Comparison of ENCODE assay signal across 9 cellular contexts in genomic region chr10:89389254-89389653, GRCh38. TPM values are rescaled to one million over a fixed set of nuclear protein-coding genes. Genes with fewer than 3 reads are reported as not detected.
DNase-seq lines count a peak whose midpoint lies in the region; ATAC-seq and TF ChIP-seq lines count a peak whose summit lies in the region.
"Had no signal": no experiment of that assay in that cellular context is flagged by ENCODE, and none has a peak within 500 bp of the region (broad histone marks: within the 10 kb centered on the region; RNA-seq: fewer than 3 reads in every experiment).

No MANE protein-coding gene starts in this region.

- H3K27ac ChIP-seq in OCI-LY3 (ENCODE audit: low read length): no peak overlapping the region
- no peak overlapping the region for H3K27ac ChIP-seq in fibroblast of lung (ENCODE audit: insufficient read depth, low read length)
- peak overlapping the region in 3 of 4 donors; percentile 1 to 58 (median 32) for H3K27ac ChIP-seq in tibial nerve
- H3K27ac ChIP-seq: spleen had no signal

- H3K4me3 ChIP-seq in OCI-LY3 (ENCODE audit: low read length) (no peak overlapping the region), fibroblast of lung (replicated peaks in 1 of 4; ENCODE audit: control extremely low read depth in 1 of 4, insufficient read depth in 1 of 4, low read depth in 3 of 4, low read length in 4 of 4) (no peak overlapping the region), tibial nerve (no peak overlapping the region)
- H3K4me3 ChIP-seq: spleen had no signal

- no peak for ATAC-seq in activated CD8-positive, alpha-beta T cell treated with anti-CD3 and anti-CD28 coated beads for 36 hours
- ATAC-seq in activated CD8-positive, alpha-beta T cell treated with anti-CD3 and anti-CD28 coated beads, Interleukin-2, amount 10 ng/mL, durations not matched to agents 7 days and 5 days: no peak
- ATAC-seq in activated T-cell treated with anti-CD3 and anti-CD28 coated beads, Interleukin-2, amount 50 U/mL, for 72 hours (replicated peaks in 1 of 2): no peak

- CTCF ChIA-PET in activated CD8-positive, alpha-beta T cell treated with anti-CD3 and anti-CD28 coated beads for 36 hours (lab: Charles Lee): interaction anchor here (0.6 to 2.1 kb wide), 7 partner anchors 11 to 138 kb away, joined by 3 to 7 read pairs (median 3); partner anchors contain the start of gene LIPA
- CTCF ChIA-PET in activated CD8-positive, alpha-beta T cell treated with anti-CD3 and anti-CD28 coated beads, Interleukin-2, amount 10 ng/mL, durations not matched to agents 7 days and 5 days (lab: Charles Lee): interaction anchor here (0.7 to 4.5 kb wide), 6 partner anchors 11 to 172 kb away, joined by 3 to 26 read pairs (median 4); partner anchors contain the start of gene LIPA

- no peak for TF ChIP-seq POLR2A in tibial nerve (IDR thresholded peaks at IDR 0.05)

- H3K9me3 ChIP-seq in OCI-LY3 (ENCODE audit: insufficient read depth, low read length) (no peaks in the 10 kb centered on the region), fibroblast of lung (ENCODE audit: control insufficient read depth, insufficient read depth, low read depth, low read length) (no peaks in the 10 kb centered on the region), tibial nerve (no peaks in the 10 kb centered on the region)
- H3K9me3 ChIP-seq: spleen had no signal

- TF ChIP-seq EP300 in tibial nerve (IDR thresholded peaks at IDR 0.05): no peak

- no peaks in the 10 kb centered on the region for H3K36me3 Mint-ChIP-seq in activated CD8-positive, alpha-beta T cell treated with anti-CD3 and anti-CD28 coated beads for 36 hours (ENCODE audit: low read depth)
- H3K36me3 Mint-ChIP-seq in activated CD8-positive, alpha-beta T cell treated with anti-CD3 and anti-CD28 coated beads, Interleukin-2, amount 10 ng/mL, durations not matched to agents 7 days and 5 days (ENCODE audit: low read depth): peaks cover 6% of the 10 kb centered on the region
- no peaks in the 10 kb centered on the region for H3K36me3 Mint-ChIP-seq in activated T-cell treated with anti-CD3 and anti-CD28 coated beads, Interleukin-2, amount 50 U/mL, for 72 hours (ENCODE audit: insufficient read depth in 2 of 2)

- H3K9ac ChIP-seq in OCI-LY3 (ENCODE audit: low read length) (no peak overlapping the region), fibroblast of lung (ENCODE audit: insufficient read depth, low read length) (no peak overlapping the region)

- TF ChIP-seq CTCF in activated CD8-positive, alpha-beta T cell treated with anti-CD3 and anti-CD28 coated beads for 36 hours (IDR thresholded peaks at IDR 0.05): peak; percentile 24
- TF ChIP-seq CTCF in OCI-LY3 (IDR thresholded peaks at IDR 0.05; ENCODE audit: low read depth, low read length): peak; percentile 58
- peak; percentile 38 to 45 for TF ChIP-seq CTCF in fibroblast of lung (conservative IDR thresholded peaks at IDR 0.05 in 1 of 2, IDR thresholded peaks at IDR 0.05 in 1 of 2; ENCODE audit: low read depth in 1 of 2, low read length in 2 of 2)
- TF ChIP-seq CTCF in tibial nerve (IDR thresholded peaks at IDR 0.05): peak; percentile 43 to 73 (median 51)

- 32 to 39% methylated on average over 1 of the region's 1 CpG for WGBS in tibial nerve, 2 donors

- H3K27ac Mint-ChIP-seq in activated CD8-positive, alpha-beta T cell treated with anti-CD3 and anti-CD28 coated beads for 36 hours: no peak overlapping the region
- H3K27ac Mint-ChIP-seq in activated CD8-positive, alpha-beta T cell treated with anti-CD3 and anti-CD28 coated beads, Interleukin-2, amount 10 ng/mL, durations not matched to agents 7 days and 5 days: no peak overlapping the region
- no peak overlapping the region for H3K27ac Mint-ChIP-seq in activated T-cell treated with anti-CD3 and anti-CD28 coated beads, Interleukin-2, amount 50 U/mL, for 72 hours

- no peak for DNase-seq in activated CD8-positive, alpha-beta T cell treated with anti-CD3 and anti-CD28 coated beads for 36 hours
- DNase-seq in activated CD8-positive, alpha-beta T cell treated with anti-CD3 and anti-CD28 coated beads, Interleukin-2, amount 10 ng/mL, durations not matched to agents 7 days and 5 days: no peak
- DNase-seq in fibroblast of lung (ENCODE audit: low read depth in 2 of 2) (peak; percentile 29 to 66), tibial nerve (ENCODE audit: low spot score in 2 of 2) (no peak), NCI-H774 (lab: John Stamatoyannopoulos, UW) (no peak)
- no peak for DNase-seq in activated T-cell treated with anti-CD3 and anti-CD28 coated beads, Interleukin-2, amount 50 U/mL, for 72 hours
- DNase-seq in activated effector memory CD4-positive, alpha-beta T cell treated with Interleukin-2 at 50 U/mL for 16 hours: no peak
- DNase-seq: spleen had no signal

- H3K4me1 ChIP-seq in OCI-LY3 (ENCODE audit: low read length): peaks cover 18% of the 10 kb centered on the region
- H3K4me1 ChIP-seq in fibroblast of lung (ENCODE audit: control insufficient read depth, extremely low read depth, insufficient read depth, low read length): peaks cover 4% of the 10 kb centered on the region
- H3K4me1 ChIP-seq in tibial nerve: peaks cover 0 to 41% (median 14%) of the 10 kb centered on the region in 4 donors

- no peaks in the 10 kb centered on the region for H3K27me3 Mint-ChIP-seq in activated CD8-positive, alpha-beta T cell treated with anti-CD3 and anti-CD28 coated beads for 36 hours
- peaks cover 3% of the 10 kb centered on the region for H3K27me3 Mint-ChIP-seq in activated CD8-positive, alpha-beta T cell treated with anti-CD3 and anti-CD28 coated beads, Interleukin-2, amount 10 ng/mL, durations not matched to agents 7 days and 5 days (ENCODE audit: low read depth)
- H3K27me3 Mint-ChIP-seq in activated T-cell treated with anti-CD3 and anti-CD28 coated beads, Interleukin-2, amount 50 U/mL, for 72 hours (ENCODE audit: low read depth): no peaks in the 10 kb centered on the region

- H2AFZ ChIP-seq in OCI-LY3 (ENCODE audit: low read depth, low read length): no peak overlapping the region
- H2AFZ ChIP-seq in fibroblast of lung (ENCODE audit: low read length): no peak overlapping the region

- POLR2A ChIA-PET in activated CD8-positive, alpha-beta T cell treated with anti-CD3 and anti-CD28 coated beads for 36 hours (lab: Charles Lee): interaction anchor here (0.6 to 1.0 kb wide), 3 partner anchors 25 to 233 kb away, joined by 3 read pairs; partner anchors contain the start of gene IFIT5
- POLR2A ChIA-PET in activated CD8-positive, alpha-beta T cell treated with anti-CD3 and anti-CD28 coated beads, Interleukin-2, amount 10 ng/mL, durations not matched to agents 7 days and 5 days (lab: Charles Lee): interaction anchor here (0.9 kb wide), 1 partner anchor 29 kb away, joined by 3 read pairs; no protein-coding TSS in a partner anchor

- H3K27me3 ChIP-seq in OCI-LY3 (ENCODE audit: low read depth, low read length) (no peaks in the 10 kb centered on the region), fibroblast of lung (ENCODE audit: control insufficient read depth, insufficient read depth, low read length) (no peaks in the 10 kb centered on the region), tibial nerve (no peaks in the 10 kb centered on the region)
- H3K27me3 ChIP-seq: spleen had no signal

- H3K4me1 Mint-ChIP-seq in activated CD8-positive, alpha-beta T cell treated with anti-CD3 and anti-CD28 coated beads for 36 hours (ENCODE audit: low read depth): peaks cover 16% of the 10 kb centered on the region
- H3K4me1 Mint-ChIP-seq in activated CD8-positive, alpha-beta T cell treated with anti-CD3 and anti-CD28 coated beads, Interleukin-2, amount 10 ng/mL, durations not matched to agents 7 days and 5 days (ENCODE audit: low read depth): peaks cover 13% of the 10 kb centered on the region
- H3K4me1 Mint-ChIP-seq in activated T-cell treated with anti-CD3 and anti-CD28 coated beads, Interleukin-2, amount 50 U/mL, for 72 hours (ENCODE audit: low read depth): peaks cover 19% of the 10 kb centered on the region

- H3K9me3 Mint-ChIP-seq in activated CD8-positive, alpha-beta T cell treated with anti-CD3 and anti-CD28 coated beads for 36 hours: no peaks in the 10 kb centered on the region
- H3K9me3 Mint-ChIP-seq in activated CD8-positive, alpha-beta T cell treated with anti-CD3 and anti-CD28 coated beads, Interleukin-2, amount 10 ng/mL, durations not matched to agents 7 days and 5 days (ENCODE audit: insufficient read depth): no peaks in the 10 kb centered on the region
- H3K9me3 Mint-ChIP-seq in activated T-cell treated with anti-CD3 and anti-CD28 coated beads, Interleukin-2, amount 50 U/mL, for 72 hours: no peaks in the 10 kb centered on the region

- H3K36me3 ChIP-seq in OCI-LY3 (replicated peaks; ENCODE audit: low read depth, low read length) (no peaks in the 10 kb centered on the region), fibroblast of lung (ENCODE audit: control insufficient read depth, insufficient read depth, low read length) (no peaks in the 10 kb centered on the region), tibial nerve (no peaks in the 10 kb centered on the region)
- H3K36me3 ChIP-seq: spleen had no signal

- no peaks in the 10 kb centered on the region for H3K79me2 ChIP-seq in OCI-LY3 (ENCODE audit: low read length)
- peaks cover 4% of the 10 kb centered on the region for H3K79me2 ChIP-seq in fibroblast of lung (ENCODE audit: control insufficient read depth, insufficient read depth, low read length)

- H3K4me3 Mint-ChIP-seq in activated CD8-positive, alpha-beta T cell treated with anti-CD3 and anti-CD28 coated beads for 36 hours: no peak overlapping the region
- H3K4me3 Mint-ChIP-seq in activated CD8-positive, alpha-beta T cell treated with anti-CD3 and anti-CD28 coated beads, Interleukin-2, amount 10 ng/mL, durations not matched to agents 7 days and 5 days: no peak overlapping the region
- no peak overlapping the region for H3K4me3 Mint-ChIP-seq in activated T-cell treated with anti-CD3 and anti-CD28 coated beads, Interleukin-2, amount 50 U/mL, for 72 hours

- H3K4me2 ChIP-seq in OCI-LY3 (ENCODE audit: low read length): no peak overlapping the region
- no peak overlapping the region for H3K4me2 ChIP-seq in fibroblast of lung (ENCODE audit: extremely low read depth, insufficient read depth, low read length)

- intact Hi-C loops in activated CD8-positive, alpha-beta T cell treated with anti-CD3 and anti-CD28 coated beads for 36 hours (cut with micrococcal nuclease): no loop called here

- H4K20me1 ChIP-seq in OCI-LY3 (ENCODE audit: insufficient read depth, low read length) (no peaks in the 10 kb centered on the region), fibroblast of lung (ENCODE audit: control insufficient read depth, extremely low read depth, insufficient read depth, low read length) (no peaks in the 10 kb centered on the region)

RNA-seq across cellular contexts. Expression of gene IFIT1, which starts 3.2 kb away (rescaled TPM):
- total RNA-seq in activated CD8-positive, alpha-beta T cell treated with anti-CD3 and anti-CD28 coated beads for 36 hours: 1 to 10 TPM; 6.1 to 6.3 TPM
- total RNA-seq in activated CD8-positive, alpha-beta T cell treated with anti-CD3 and anti-CD28 coated beads, Interleukin-2, amount 10 ng/mL, durations not matched to agents 7 days and 5 days: 10 to 100 TPM; 29.8 to 31.8 TPM
- total RNA-seq in fibroblast of lung (21.8 and 25.8 TPM in 2 replicates), tibial nerve (10 to 100 TPM in 3 of 4 donors, 1 to 10 TPM in 1; 7.2 to 17.0 (median 13.9) TPM)
- polyA plus RNA-seq in fibroblast of lung: 12.8 and 71.4 TPM in 2 replicates
- 10.2 and 43.5 TPM in 2 replicates for polyA plus RNA-seq in fibroblast of lung (2012)
- polyA minus RNA-seq in fibroblast of lung (ENCODE audit: low replicate concordance): 2.6 and 2.9 TPM in 2 replicates
- 1 to 10 TPM in 1 of 2 donors, under 1 TPM in 1; 0.79 to 2.7 TPM for total RNA-seq in activated T-cell treated with anti-CD3 and anti-CD28 coated beads, Interleukin-2, amount 50 U/mL, for 72 hours

RNA-seq across cellular contexts. Expression of gene IFIT1B, which starts 11.4 kb away (rescaled TPM):
- total RNA-seq in activated CD8-positive, alpha-beta T cell treated with anti-CD3 and anti-CD28 coated beads for 36 hours: not detected
- not detected for total RNA-seq in activated CD8-positive, alpha-beta T cell treated with anti-CD3 and anti-CD28 coated beads, Interleukin-2, amount 10 ng/mL, durations not matched to agents 7 days and 5 days
- under 0.01 TPM in 1 of 2 replicates, not detected in the other for total RNA-seq in fibroblast of lung
- not detected in 2 replicates for polyA plus RNA-seq in fibroblast of lung
- polyA plus RNA-seq in fibroblast of lung (2012): not detected in 2 replicates
- polyA minus RNA-seq in fibroblast of lung (ENCODE audit: low replicate concordance): not detected in 2 replicates
- total RNA-seq in tibial nerve: not detected
- not detected for total RNA-seq in activated T-cell treated with anti-CD3 and anti-CD28 coated beads, Interleukin-2, amount 50 U/mL, for 72 hours

RNA-seq across cellular contexts. Expression of gene IFIT5, which starts 25.1 kb away (rescaled TPM):
- total RNA-seq in activated CD8-positive, alpha-beta T cell treated with anti-CD3 and anti-CD28 coated beads for 36 hours: 10 to 100 TPM; 11.7 to 12.6 TPM
- 10 to 100 TPM; 22.5 to 22.7 TPM for total RNA-seq in activated CD8-positive, alpha-beta T cell treated with anti-CD3 and anti-CD28 coated beads, Interleukin-2, amount 10 ng/mL, durations not matched to agents 7 days and 5 days
- total RNA-seq in fibroblast of lung (27.7 and 32.7 TPM in 2 replicates), tibial nerve (10 to 100 TPM; 16.2 to 25.3 (median 21.9) TPM)
- polyA plus RNA-seq in fibroblast of lung: 18.3 and 23.5 TPM in 2 replicates
- polyA plus RNA-seq in fibroblast of lung (2012): 13.2 and 14.9 TPM in 2 replicates
- polyA minus RNA-seq in fibroblast of lung (ENCODE audit: low replicate concordance): 1.4 and 4.3 TPM in 2 replicates
- 10 to 100 TPM in 1 of 2 donors, 1 to 10 TPM in 1; 6.6 to 10.2 TPM for total RNA-seq in activated T-cell treated with anti-CD3 and anti-CD28 coated beads, Interleukin-2, amount 50 U/mL, for 72 hours

Comparison
In these comparisons a context has a peak if more than half of its experiments do, and no peak if none do; other contexts are left out.
1. DNase-seq: peak in fibroblast of lung (2 of 2); none in activated CD8-positive, alpha-beta T cell treated with anti-CD3 and anti-CD28 coated beads for 36 hours (single experiment), activated CD8-positive, alpha-beta T cell treated with anti-CD3 and anti-CD28 coated beads, Interleukin-2, amount 10 ng/mL, durations not matched to agents 7 days and 5 days (single experiment), tibial nerve (0 of 2), NCI-H774 (single experiment), activated T-cell treated with anti-CD3 and anti-CD28 coated beads, Interleukin-2, amount 50 U/mL, for 72 hours (0 of 2) and activated effector memory CD4-positive, alpha-beta T cell treated with Interleukin-2 at 50 U/mL for 16 hours (single experiment).
2. H3K27ac ChIP-seq: peak in tibial nerve (3 of 4); none in OCI-LY3 (single experiment) and fibroblast of lung (single experiment).
3. Peak in every context shown above with its lines, with median percentiles within 50 percentile points of each other: CTCF ChIP-seq.